ENCODE assay signal across 8 cellular contexts in the genomic region with DNA sequence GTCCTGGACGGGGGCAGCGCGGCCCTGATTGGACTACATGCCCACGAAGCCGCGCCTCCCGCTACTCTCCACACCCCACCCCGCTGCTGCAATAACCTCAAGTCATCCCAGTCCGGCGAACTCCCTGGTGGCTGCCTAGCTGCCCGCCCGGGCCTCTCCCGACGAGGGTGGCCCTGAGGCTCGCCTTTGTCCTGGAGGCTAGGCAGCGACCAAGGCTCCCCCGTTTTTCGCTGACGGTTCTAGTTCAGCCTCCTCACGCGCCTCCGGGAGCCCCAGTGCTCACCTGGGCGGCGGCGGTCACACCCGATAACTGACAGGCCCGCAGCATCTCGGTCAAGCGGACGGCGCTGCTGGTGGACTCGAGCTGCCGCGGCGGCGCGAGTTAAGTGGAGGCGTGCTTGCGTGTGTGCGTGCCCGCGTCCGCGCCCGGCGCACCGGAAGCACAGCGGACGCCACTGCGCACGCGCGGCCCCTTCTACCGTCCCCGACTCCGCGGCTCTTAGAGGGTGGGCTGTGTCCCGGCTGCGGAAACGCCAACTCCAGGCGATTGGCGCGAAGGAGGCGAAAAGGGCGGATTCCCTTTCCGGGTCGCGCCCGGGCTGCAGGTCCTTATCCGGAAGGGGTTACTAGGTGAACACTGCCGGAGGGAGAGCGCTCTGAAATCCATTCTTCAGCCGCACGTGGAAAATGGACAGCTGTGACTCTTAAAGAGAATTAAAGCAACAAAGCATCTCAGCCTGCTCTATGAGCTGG. TPM values are rescaled to one million over a fixed set of nuclear protein-coding genes. Genes with fewer than 3 reads are reported as not detected.
DNase-seq lines count a peak whose midpoint lies in the region; ATAC-seq, FAIRE-seq and TF ChIP-seq lines count a peak whose summit lies in the region.

A gene (minus strand): TSS at position 408 of the 753 bp plus-strand sequence. CDS start 80 bp downstream, at position 328.

- no peaks in the 10 kb centered on the region for H3K9me3 ChIP-seq in astrocyte (ENCODE audit: insufficient read depth, low read depth, low read length)

- peak within 1 kb of the TSS; percentile 98 for H3K27ac ChIP-seq in astrocyte (ENCODE audit: low read depth, low read length)

- H3K4me1 ChIP-seq in astrocyte (ENCODE audit: insufficient read depth, low read length) = peaks cover 10% of the 10 kb centered on the region

- DNase-seq in NCI-H187 treated with DMSO at 0.1 percent for 48 hours (lab: John Stamatoyannopoulos, UW) = peak; percentile 77
- DNase-seq in T-helper 2 cell treated with Interferon-gamma antibody and Interleukin-4, amounts not matched to agents 5 μg/mL and 100 μg/mL, for 36 hours (ENCODE audit: low spot score) = peak; percentile 94
- peak; percentile 92 for DNase-seq in astrocyte (ENCODE audit: low read depth)
- peak; percentile 92 for DNase-seq in hepatic stellate cell (ENCODE audit: low spot score)
- DNase-seq in renal cortical epithelial cell (ENCODE audit: low read depth) = peak; percentile 90
- DNase-seq in OCI-M2 (lab: John Stamatoyannopoulos, UW; ENCODE audit: unreplicated experiment) = no peak

- peaks cover 32% of the 10 kb centered on the region for H3K4me1 Mint-ChIP-seq in T-helper 2 cell treated with Interferon-gamma antibody and Interleukin-4, amounts not matched to agents 5 μg/mL and 100 μg/mL, for 36 hours (ENCODE audit: low read depth)
- peaks cover 20% of the 10 kb centered on the region for H3K4me1 Mint-ChIP-seq in astrocyte (ENCODE audit: low read depth, unreplicated experiment)

- peaks cover 55% of the 10 kb centered on the region for H3K79me2 ChIP-seq in astrocyte (ENCODE audit: insufficient read depth, low read length)

- H3K4me3 Mint-ChIP-seq in T-helper 2 cell treated with Interferon-gamma antibody and Interleukin-4, amounts not matched to agents 5 μg/mL and 100 μg/mL, for 36 hours = peak within 1 kb of the TSS; percentile 93
- H3K4me3 Mint-ChIP-seq in astrocyte (ENCODE audit: unreplicated experiment) = peak within 1 kb of the TSS; percentile 90

- peak within 1 kb of the TSS; percentile 86 for H3K4me2 ChIP-seq in astrocyte (ENCODE audit: low read length)

- peak within 1 kb of the TSS; percentile 89 for H3K27ac Mint-ChIP-seq in T-helper 2 cell treated with Interferon-gamma antibody and Interleukin-4, amounts not matched to agents 5 μg/mL and 100 μg/mL, for 36 hours
- H3K27ac Mint-ChIP-seq in astrocyte (ENCODE audit: unreplicated experiment) = peak within 1 kb of the TSS; percentile 90

- peak; percentile 59 for ATAC-seq in GM18499 (IDR thresholded peaks at IDR 0.05; ENCODE audit: insufficient read depth, unreplicated experiment)
- peak; percentile 81 for ATAC-seq in HG02943 (IDR thresholded peaks at IDR 0.05; ENCODE audit: low read depth, unreplicated experiment)

- peaks cover 30% of the 10 kb centered on the region for H3K36me3 Mint-ChIP-seq in T-helper 2 cell treated with Interferon-gamma antibody and Interleukin-4, amounts not matched to agents 5 μg/mL and 100 μg/mL, for 36 hours (ENCODE audit: low read depth)
- H3K36me3 Mint-ChIP-seq in astrocyte (ENCODE audit: low read depth, unreplicated experiment) = peaks cover 5% of the 10 kb centered on the region

- no peak for FAIRE-seq in astrocyte (lab: Jason Lieb, UNC)

- H3K9ac ChIP-seq in astrocyte (ENCODE audit: low read length) = peak within 1 kb of the TSS; percentile 97

- H3K9me3 Mint-ChIP-seq in T-helper 2 cell treated with Interferon-gamma antibody and Interleukin-4, amounts not matched to agents 5 μg/mL and 100 μg/mL, for 36 hours = no peaks in the 10 kb centered on the region
- no peaks in the 10 kb centered on the region for H3K9me3 Mint-ChIP-seq in astrocyte (ENCODE audit: unreplicated experiment)

- peak within 1 kb of the TSS; percentile 78 for H2AFZ ChIP-seq in astrocyte (ENCODE audit: low read depth, low read length)

- H3K27me3 Mint-ChIP-seq in T-helper 2 cell treated with Interferon-gamma antibody and Interleukin-4, amounts not matched to agents 5 μg/mL and 100 μg/mL, for 36 hours (ENCODE audit: low read depth) = no peaks in the 10 kb centered on the region
- H3K27me3 Mint-ChIP-seq in astrocyte (ENCODE audit: low read depth, unreplicated experiment) = no peaks in the 10 kb centered on the region

- no peak for TF ChIP-seq CTCF in astrocyte (IDR thresholded peaks at IDR 0.05; ENCODE audit: insufficient read depth, low read depth, low read length)

- H3K4me3 ChIP-seq in astrocyte (ENCODE audit: insufficient read depth, low read depth, low read length) = peak within 1 kb of the TSS; percentile 81

- no peaks in the 10 kb centered on the region for H3K27me3 ChIP-seq in astrocyte (ENCODE audit: insufficient read depth, low read length)

- H3K36me3 ChIP-seq in astrocyte (ENCODE audit: insufficient read depth, low read length) = no peaks in the 10 kb centered on the region

- peaks cover 42% of the 10 kb centered on the region for H4K20me1 ChIP-seq in astrocyte (ENCODE audit: insufficient read depth, low read length)

RNA-seq across cellular contexts. Expression of the gene that starts here (rescaled TPM):
- total RNA-seq in astrocyte (99.3 and 99.4 TPM in 2 replicates), renal cortical epithelial cell (57.1 and 98.5 TPM in 2 replicates)
